31 cellular contexts compared by ENCODE assay signal in genomic region chr10:4622374-4622773, GRCh38.
"Had no signal": no experiment of that assay in that cellular context is flagged by ENCODE, and none has a peak within 500 bp of the region (broad histone marks: within the 10 kb centered on the region; RNA-seq: fewer than 3 reads in every experiment).

No MANE protein-coding gene starts in this region.

- H3K27me3 ChIP-seq: body of pancreas, cardiac muscle cell, colonic mucosa, gastroesophageal sphincter, hepatocyte, stomach, thyroid gland, upper lobe of left lung, vagina had no signal

- FAIRE-seq: endometrium, kidney had no signal

- ATAC-seq: body of pancreas; gastroesophageal sphincter; left colon; natural killer cell; sciatic nerve; stimulated activated naive B cell treated with anti-CD40 and anti-IgM and Interleukin-4, amounts not matched to agents 10 μg/mL and 1 μg/mL and 100 μg/mL, for 72 hours had no signal

- H2AFZ ChIP-seq: hepatocyte had no signal

- H3K27ac ChIP-seq: body of pancreas, cardiac muscle cell, colonic mucosa, gastroesophageal sphincter, hepatocyte, stomach, thyroid gland, upper lobe of left lung, vagina, WERI-Rb-1 had no signal

- H3K4me2 ChIP-seq: hepatocyte had no signal

- H3K36me3 ChIP-seq: cardiac muscle cell, colonic mucosa, gastroesophageal sphincter, stomach, thyroid gland, upper lobe of left lung, vagina, WERI-Rb-1 had no signal

- H3K4me3 ChIP-seq: body of pancreas, cardiac muscle cell, colonic mucosa, gastroesophageal sphincter, hepatocyte, stomach, thyroid gland, upper lobe of left lung, vagina had no signal

- H3K79me2 ChIP-seq: hepatocyte had no signal

- DNase-seq: activated CD4-positive, alpha-beta memory T cell treated with anti-CD3 and anti-CD28 coated beads, Interleukin-2, amount 10 ng/mL, durations not matched to agents 7 days and 5 days; activated CD4-positive, alpha-beta T cell treated with anti-CD3 and anti-CD28 coated beads, Interleukin-2, amount 10 ng/mL, durations not matched to agents 7 days and 5 days; activated CD4-positive, CD25-positive, alpha-beta regulatory T cell treated with anti-CD3 and anti-CD28 coated beads, Interleukin-2, amount 50 U/mL, for 72 hours; activated CD8-positive, alpha-beta memory T cell treated with anti-CD3 and anti-CD28 coated beads, Interleukin-2, amount 50 U/mL, for 48 hours; activated gamma-delta T cell treated with Interleukin-2 at 50 U/mL for 16 hours; activated T-cell treated with anti-CD3 and anti-CD28 coated beads, Interleukin-2, amount 50 U/mL, for 24 hours; anterior cingulate cortex; body of pancreas; cerebellar nuclear complex; colonic mucosa; effector CD8-positive, alpha-beta T cell; erythroblast; kidney; left colon; midbrain; natural killer cell; stimulated activated CD4-positive, alpha-beta T cell treated with anti-CD3 and anti-CD28 coated beads, Interleukin-15, amount 100 ng/mL, for 24 hours; stimulated activated CD4-positive, alpha-beta T cell treated with anti-CD3 and anti-CD28 coated beads, Interleukin-2, amount 100 ng/mL, for 24 hours; stimulated activated naive B cell treated with anti-CD40 and anti-IgM and Interleukin-4, amounts not matched to agents 10 μg/mL and 1 μg/mL and 100 μg/mL, for 72 hours; stomach; SW 1271; T-helper 9 cell; thyroid gland; upper lobe of left lung; WERI-Rb-1 had no signal

- H3K9me3 ChIP-seq: body of pancreas, colonic mucosa, thyroid gland, vagina had no signal

- H3K4me1 ChIP-seq: body of pancreas, colonic mucosa, gastroesophageal sphincter, stomach, thyroid gland, upper lobe of left lung, vagina had no signal
